In the genomic region with DNA sequence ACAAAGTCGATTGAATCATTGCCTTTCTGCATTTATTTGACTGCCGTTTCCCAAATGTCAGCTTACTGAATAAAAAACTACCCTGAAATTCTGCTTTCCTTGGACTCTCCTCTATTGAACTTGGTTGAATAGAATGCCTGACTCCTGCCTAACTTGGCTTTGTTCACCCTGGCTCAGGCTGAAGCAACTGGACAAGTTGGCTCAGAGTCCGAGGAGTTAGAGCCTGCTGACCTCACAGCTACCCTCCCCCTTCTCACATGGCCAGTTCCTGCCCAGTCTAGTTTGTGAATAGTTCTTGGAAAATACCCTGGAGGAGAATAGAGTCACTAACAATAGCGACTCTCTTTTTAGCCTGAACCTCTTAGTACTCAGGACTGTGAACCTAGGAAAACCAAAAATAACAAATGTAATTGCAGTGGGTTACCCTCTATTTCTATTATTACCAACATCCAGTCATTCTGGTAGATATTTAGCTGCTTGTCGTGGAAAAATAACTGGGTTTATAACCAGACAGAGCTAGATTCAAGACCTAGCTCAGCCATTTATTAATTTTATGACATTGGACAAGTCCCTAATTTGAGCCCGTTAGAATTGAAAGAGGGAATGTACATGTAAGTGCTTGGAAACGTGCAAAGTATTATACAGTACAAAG, we compare ENCODE assay signal across 8 cellular contexts. TPM values are rescaled to one million over a fixed set of nuclear protein-coding genes. Genes with fewer than 3 reads are reported as not detected.
DNase-seq lines count a peak whose midpoint lies in the region.
"Had no signal": no experiment of that assay in that cellular context is flagged by ENCODE, and none has a peak within 500 bp of the region (broad histone marks: within the 10 kb centered on the region; RNA-seq: fewer than 3 reads in every experiment).

No MANE protein-coding gene starts in this region.

- H3K36me3 ChIP-seq in urinary bladder (ENCODE audit: insufficient read depth), result no peaks in the 10 kb centered on the region

- no peaks in the 10 kb centered on the region for H3K4me1 ChIP-seq in urinary bladder (ENCODE audit: insufficient read depth)

- in situ Hi-C loops in SK-MEL-5 (cut with HindIII; ENCODE audit: low pct_unique_long_range_greater_than_20kb, low sequenced_read_pairs), result no loop called here

- H3K27ac ChIP-seq in urinary bladder (ENCODE audit: low read depth), result peak overlapping the region; percentile 23

- DNase-seq in SK-MEL-5 (ENCODE audit: low read depth, low spot score) (peak; percentile 96), fibroblast of the conjunctiva (ENCODE audit: low read depth) (peak; percentile 96), myocyte (ENCODE audit: low read depth) (peak; percentile 97), NCI-H526 (lab: John Stamatoyannopoulos, UW) (no peak), GF-D8 (lab: John Stamatoyannopoulos, UW) (no peak), NCI-H2029 (lab: John Stamatoyannopoulos, UW) (no peak)
- DNase-seq: stimulated activated CD4-positive, alpha-beta T cell treated with anti-CD3 and anti-CD28 coated beads, Interleukin-1b, Interleukin-23, amount 100 ng/mL, for 48 hours had no signal

- no peak overlapping the region for H3K4me3 ChIP-seq in urinary bladder (ENCODE audit: low read depth, low read length)

- whole genome bisulfite sequencing in urinary bladder, result 51% methylated on average over 7 of the region's 7 CpGs

RNA-seq across cellular contexts. Expression of gene NRBF2, which starts 17.3 kb away (rescaled TPM):
- 45.4 and 56.2 TPM in 2 replicates for total RNA-seq in SK-MEL-5 (2014; rRNA removed; shearing (Covaris generic))
- 29.4 and 37.6 TPM in 2 replicates for polyA plus RNA-seq in SK-MEL-5 (2015; cell fraction: cytosol; rRNA removed)
- polyA plus RNA-seq in SK-MEL-5 (2015; cell fraction: nucleus; rRNA removed), result 9.2 and 10.6 TPM in 2 replicates
- total RNA-seq in myocyte (11.0 and 17.0 TPM in 2 replicates), urinary bladder (26.2 TPM)
- polyA plus RNA-seq in myocyte (2012), result 32.0 TPM
- polyA plus RNA-seq in urinary bladder, result 16.8 TPM

Comparison
In these comparisons a context has a peak if more than half of its experiments do, and no peak if none do; other contexts are left out.
1. DNase-seq: peak in SK-MEL-5 (single experiment), fibroblast of the conjunctiva (single experiment) and myocyte (single experiment); none in NCI-H526 (0 of 2), GF-D8 (single experiment) and NCI-H2029 (single experiment).